ENCODE assay signal across 8 cellular contexts in genomic region chr12:119036878-119037493, GRCh38.
DNase-seq lines count a peak whose midpoint lies in the region; ATAC-seq and TF ChIP-seq lines count a peak whose summit lies in the region.

No MANE protein-coding gene starts in this region.

- H3K27ac Mint-ChIP-seq in activated naive CD8-positive, alpha-beta T cell treated with anti-CD3 and anti-CD28 coated beads, Interleukin-2, amount 50 U/mL, for 24 hours = no peak overlapping the region

- peak; percentile 21; the same call in 1 of the 2 replicates for TF ChIP-seq RAD21 in Ishikawa (IDR thresholded peaks at IDR 0.05; ENCODE audit: low read depth)

- peaks cover 3% of the 10 kb centered on the region for H3K27me3 Mint-ChIP-seq in activated naive CD8-positive, alpha-beta T cell treated with anti-CD3 and anti-CD28 coated beads, Interleukin-2, amount 50 U/mL, for 24 hours

- no peak overlapping the region for H3K4me3 Mint-ChIP-seq in activated naive CD8-positive, alpha-beta T cell treated with anti-CD3 and anti-CD28 coated beads, Interleukin-2, amount 50 U/mL, for 24 hours

- H3K9me3 Mint-ChIP-seq in activated naive CD8-positive, alpha-beta T cell treated with anti-CD3 and anti-CD28 coated beads, Interleukin-2, amount 50 U/mL, for 24 hours = peaks cover 4% of the 10 kb centered on the region

- TF ChIP-seq EP300 in Ishikawa (IDR thresholded peaks at IDR 0.05; ENCODE audit: borderline replicate concordance) = no peak

- no peaks in the 10 kb centered on the region for H3K36me3 Mint-ChIP-seq in activated naive CD8-positive, alpha-beta T cell treated with anti-CD3 and anti-CD28 coated beads, Interleukin-2, amount 50 U/mL, for 24 hours (ENCODE audit: low read depth)

- DNase-seq in activated CD4-positive, alpha-beta T cell treated with anti-CD3 and anti-CD28 coated beads for 48 hours = peak; percentile 28
- no peak for DNase-seq in activated CD4-positive, alpha-beta T cell treated with anti-CD3 and anti-CD28 coated beads for 1 hour
- peak; percentile 18 for DNase-seq in activated naive CD8-positive, alpha-beta T cell treated with anti-CD3 and anti-CD28 coated beads, Interleukin-2, amount 50 U/mL, for 24 hours
- DNase-seq in medulla oblongata (ENCODE audit: extremely low spot score) = peak; percentile 38
- DNase-seq in activated CD8-positive, alpha-beta memory T cell treated with anti-CD3 and anti-CD28 coated beads for 24 hours = no peak

- no peaks in the 10 kb centered on the region for H3K4me1 Mint-ChIP-seq in activated naive CD8-positive, alpha-beta T cell treated with anti-CD3 and anti-CD28 coated beads, Interleukin-2, amount 50 U/mL, for 24 hours

- no peak for ATAC-seq in activated naive CD8-positive, alpha-beta T cell treated with anti-CD3 and anti-CD28 coated beads, Interleukin-2, amount 50 U/mL, for 24 hours
- ATAC-seq in HG03280 (IDR thresholded peaks at IDR 0.05; ENCODE audit: unreplicated experiment) (no peak), GM19328 (IDR thresholded peaks at IDR 0.05; ENCODE audit: unreplicated experiment) (no peak)

TF ChIP-seq in Ishikawa, 13 proteins besides CTCF, POLR2A, EP300 and RAD21:
- TF ChIP-seq FOXM1 (IDR thresholded peaks at IDR 0.05; ENCODE audit: borderline replicate concordance, low read depth) (no peak), REST (IDR thresholded peaks at IDR 0.05; ENCODE audit: low read depth) (no peak), USF1 (IDR thresholded peaks at IDR 0.05) (no peak), EGR1 (IDR thresholded peaks at IDR 0.05) (no peak), ZBTB7A (IDR thresholded peaks at IDR 0.05; ENCODE audit: low read depth) (no peak)

Comparison
In these comparisons a context has a peak if more than half of its experiments do, and no peak if none do; other contexts are left out.
1. DNase-seq: peak in activated CD4-positive, alpha-beta T cell treated with anti-CD3 and anti-CD28 coated beads for 48 hours (single experiment), activated naive CD8-positive, alpha-beta T cell treated with anti-CD3 and anti-CD28 coated beads, Interleukin-2, amount 50 U/mL, for 24 hours (single experiment) and medulla oblongata (single experiment); none in activated CD4-positive, alpha-beta T cell treated with anti-CD3 and anti-CD28 coated beads for 1 hour (single experiment) and activated CD8-positive, alpha-beta memory T cell treated with anti-CD3 and anti-CD28 coated beads for 24 hours (single experiment).